Comparison of ENCODE assay signal across 8 cellular contexts in the genomic region with DNA sequence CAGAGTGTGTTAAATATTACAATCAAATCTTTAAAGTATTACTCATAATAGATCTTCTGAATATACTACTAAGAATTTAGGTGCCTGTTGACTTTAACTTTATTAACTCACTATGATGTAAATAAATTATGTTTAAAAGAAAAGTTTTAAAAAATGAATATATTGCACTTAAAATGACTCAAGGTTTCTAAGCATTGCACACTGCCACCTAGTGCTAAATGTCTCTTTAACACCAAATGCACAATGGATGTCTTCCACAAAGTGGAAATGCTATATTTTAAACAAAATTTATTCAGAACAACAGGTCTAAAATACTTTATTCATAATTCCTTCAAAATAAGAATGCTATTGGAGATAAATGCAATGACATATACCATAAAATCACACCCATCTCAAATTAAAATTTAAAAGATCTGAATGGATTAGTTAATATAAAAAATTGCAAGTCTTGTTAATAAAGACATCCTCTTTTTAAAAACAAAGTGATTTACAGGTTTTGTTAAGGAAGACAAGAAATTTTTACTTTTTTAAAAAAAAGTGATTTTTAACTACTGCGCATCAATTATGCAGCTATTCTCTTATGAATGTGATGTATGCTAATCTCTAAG. TPM values are rescaled to one million over a fixed set of nuclear protein-coding genes. Genes with fewer than 3 reads are reported as not detected.
DNase-seq lines count a peak whose midpoint lies in the region; ATAC-seq and TF ChIP-seq lines count a peak whose summit lies in the region.

No MANE protein-coding gene starts in this region.

- no peak overlapping the region for H3K27ac Mint-ChIP-seq in activated T-cell treated with anti-CD3 and anti-CD28 coated beads, Interleukin-2, amount 50 U/mL, for 24 hours

- peak; percentile 70 for TF ChIP-seq CTCF in LNCAP (IDR thresholded peaks at IDR 0.05)

- peaks cover 17% of the 10 kb centered on the region for H3K27me3 Mint-ChIP-seq in activated T-cell treated with anti-CD3 and anti-CD28 coated beads, Interleukin-2, amount 50 U/mL, for 24 hours

- DNase-seq in DMS114 treated with DMSO at 0.1 percent for 48 hours (lab: John Stamatoyannopoulos, UW; ENCODE audit: unreplicated experiment), result peak; percentile 8
- peak; percentile 39 for DNase-seq in amniotic stem cell (lab: John Stamatoyannopoulos, UW)
- no peak for DNase-seq in left lobe of liver (ENCODE audit: low spot score)
- no peak for DNase-seq in activated T-cell treated with anti-CD3 and anti-CD28 coated beads, Interleukin-2, amount 50 U/mL, for 24 hours

- no peaks in the 10 kb centered on the region for H3K9me3 Mint-ChIP-seq in activated T-cell treated with anti-CD3 and anti-CD28 coated beads, Interleukin-2, amount 50 U/mL, for 24 hours

- peaks cover 1% of the 10 kb centered on the region for H3K36me3 Mint-ChIP-seq in activated T-cell treated with anti-CD3 and anti-CD28 coated beads, Interleukin-2, amount 50 U/mL, for 24 hours (ENCODE audit: low read depth)

- peak; percentile 47 for ATAC-seq in left lobe of liver
- ATAC-seq in GM21390 (IDR thresholded peaks at IDR 0.05; ENCODE audit: unreplicated experiment), result no peak
- ATAC-seq in GM18909 (IDR thresholded peaks at IDR 0.05; ENCODE audit: poor library complexity, unreplicated experiment), result no peak
- no peak for ATAC-seq in HG02938 (IDR thresholded peaks at IDR 0.05; ENCODE audit: unreplicated experiment)

- H3K4me1 Mint-ChIP-seq in activated T-cell treated with anti-CD3 and anti-CD28 coated beads, Interleukin-2, amount 50 U/mL, for 24 hours (ENCODE audit: low read depth), result peaks cover 26% of the 10 kb centered on the region

- no peak overlapping the region for H3K4me3 Mint-ChIP-seq in activated T-cell treated with anti-CD3 and anti-CD28 coated beads, Interleukin-2, amount 50 U/mL, for 24 hours

RNA-seq across cellular contexts. Expression of a gene that starts 5.5 kb away (rescaled TPM):
- 0.93 TPM for total RNA-seq in left lobe of liver

Comparison
In these comparisons a context has a peak if more than half of its experiments do, and no peak if none do; other contexts are left out.
1. DNase-seq: peak in DMS114 treated with DMSO at 0.1 percent for 48 hours (single experiment) and amniotic stem cell (single experiment); none in left lobe of liver (single experiment) and activated T-cell treated with anti-CD3 and anti-CD28 coated beads, Interleukin-2, amount 50 U/mL, for 24 hours (single experiment).